1 cellular context compared by ENCODE assay signal in genomic region chr7:102974366-102975236, GRCh38.
TF ChIP-seq lines count a peak whose summit lies in the region.

No MANE protein-coding gene starts in this region.

TF ChIP-seq in WTC11, 78 proteins besides CTCF, POLR2A, EP300 and RAD21 (continued from another document):
- TF ChIP-seq AR (CRISPR knock-in tag; IDR thresholded peaks at IDR 0.05) (no peak), NFATC4 (CRISPR knock-in tag; IDR thresholded peaks at IDR 0.05) (no peak), USF2 (CRISPR knock-in tag; IDR thresholded peaks at IDR 0.05) (no peak), CREB1 (CRISPR knock-in tag; IDR thresholded peaks at IDR 0.05) (no peak)
- TF ChIP-seq, protein P1, sequence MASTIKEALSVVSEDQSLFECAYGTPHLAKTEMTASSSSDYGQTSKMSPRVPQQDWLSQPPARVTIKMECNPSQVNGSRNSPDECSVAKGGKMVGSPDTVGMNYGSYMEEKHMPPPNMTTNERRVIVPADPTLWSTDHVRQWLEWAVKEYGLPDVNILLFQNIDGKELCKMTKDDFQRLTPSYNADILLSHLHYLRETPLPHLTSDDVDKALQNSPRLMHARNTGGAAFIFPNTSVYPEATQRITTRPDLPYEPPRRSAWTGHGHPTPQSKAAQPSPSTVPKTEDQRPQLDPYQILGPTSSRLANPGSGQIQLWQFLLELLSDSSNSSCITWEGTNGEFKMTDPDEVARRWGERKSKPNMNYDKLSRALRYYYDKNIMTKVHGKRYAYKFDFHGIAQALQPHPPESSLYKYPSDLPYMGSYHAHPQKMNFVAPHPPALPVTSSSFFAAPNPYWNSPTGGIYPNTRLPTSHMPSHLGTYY (CRISPR knock-in tag; IDR thresholded peaks at IDR 0.05), result no peak
